1 cellular context compared by ENCODE assay signal in genomic region chr17:57838453-57838852, GRCh38.
A peak's percentile ranks its signal among the peaks of the same experiment; 100 is the strongest.
TF ChIP-seq lines count a peak whose summit lies in the region.

No MANE protein-coding gene starts in this region.

TF ChIP-seq in HepG2, 621 proteins besides CTCF, POLR2A, EP300 and RAD21 (continued from another document and continues in another):
- TF ChIP-seq, protein P1, sequence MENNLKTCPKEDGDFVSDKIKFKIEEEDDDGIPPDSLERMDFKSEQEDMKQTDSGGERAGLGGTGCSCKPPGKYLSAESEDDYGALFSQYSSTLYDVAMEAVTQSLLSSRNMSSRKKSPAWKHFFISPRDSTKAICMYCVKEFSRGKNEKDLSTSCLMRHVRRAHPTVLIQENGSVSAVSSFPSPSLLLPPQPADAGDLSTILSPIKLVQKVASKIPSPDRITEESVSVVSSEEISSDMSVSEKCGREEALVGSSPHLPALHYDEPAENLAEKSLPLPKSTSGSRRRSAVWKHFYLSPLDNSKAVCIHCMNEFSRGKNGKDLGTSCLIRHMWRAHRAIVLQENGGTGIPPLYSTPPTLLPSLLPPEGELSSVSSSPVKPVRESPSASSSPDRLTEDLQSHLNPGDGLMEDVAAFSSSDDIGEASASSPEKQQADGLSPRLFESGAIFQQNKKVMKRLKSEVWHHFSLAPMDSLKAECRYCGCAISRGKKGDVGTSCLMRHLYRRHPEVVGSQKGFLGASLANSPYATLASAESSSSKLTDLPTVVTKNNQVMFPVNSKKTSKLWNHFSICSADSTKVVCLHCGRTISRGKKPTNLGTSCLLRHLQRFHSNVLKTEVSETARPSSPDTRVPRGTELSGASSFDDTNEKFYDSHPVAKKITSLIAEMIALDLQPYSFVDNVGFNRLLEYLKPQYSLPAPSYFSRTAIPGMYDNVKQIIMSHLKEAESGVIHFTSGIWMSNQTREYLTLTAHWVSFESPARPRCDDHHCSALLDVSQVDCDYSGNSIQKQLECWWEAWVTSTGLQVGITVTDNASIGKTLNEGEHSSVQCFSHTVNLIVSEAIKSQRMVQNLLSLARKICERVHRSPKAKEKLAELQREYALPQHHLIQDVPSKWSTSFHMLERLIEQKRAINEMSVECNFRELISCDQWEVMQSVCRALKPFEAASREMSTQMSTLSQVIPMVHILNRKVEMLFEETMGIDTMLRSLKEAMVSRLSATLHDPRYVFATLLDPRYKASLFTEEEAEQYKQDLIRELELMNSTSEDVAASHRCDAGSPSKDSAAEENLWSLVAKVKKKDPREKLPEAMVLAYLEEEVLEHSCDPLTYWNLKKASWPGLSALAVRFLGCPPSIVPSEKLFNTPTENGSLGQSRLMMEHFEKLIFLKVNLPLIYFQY (CRISPR knock-in tag; IDR thresholded peaks at IDR 0.05; ENCODE audit: borderline replicate concordance) = peak; percentile 53; the same call in 1 of the 2 replicates
- TF ChIP-seq NPAS2 (CRISPR knock-in tag; IDR thresholded peaks at IDR 0.05; ENCODE audit: borderline replicate concordance) (no peak), U2AF2 (IDR thresholded peaks at IDR 0.05; ENCODE audit: low read depth, low read length) (no peak), HNRNPLL (IDR thresholded peaks at IDR 0.05; ENCODE audit: low read depth, low read length, poor library complexity, severe bottlenecking) (no peak), ZNF652 (CRISPR knock-in tag; IDR thresholded peaks at IDR 0.05; ENCODE audit: borderline replicate concordance, low read depth) (peak; percentile 29; the same call in 1 of the 2 replicates), ZNF543 (CRISPR knock-in tag; IDR thresholded peaks at IDR 0.05) (peak; percentile 38; the same call in 1 of the 2 replicates), GTF3A (CRISPR knock-in tag; conservative IDR thresholded peaks at IDR 0.05) (no peak), ERF (CRISPR knock-in tag; IDR thresholded peaks at IDR 0.05) (0 out of 2 replicates have a peak, but pooled peaks have one; percentile 78), YEATS2 (CRISPR knock-in tag; IDR thresholded peaks at IDR 0.05; ENCODE audit: borderline replicate concordance) (peak; percentile 51; the same call in 1 of the 2 replicates), HMGA1 (CRISPR knock-in tag; conservative IDR thresholded peaks at IDR 0.05) (no peak), THAP9 (CRISPR knock-in tag; IDR thresholded peaks at IDR 0.05; ENCODE audit: borderline replicate concordance) (no peak), FOXK2 (IDR thresholded peaks at IDR 0.05) (peak; percentile 73; the same call in 1 of the 2 replicates), SIN3A (IDR thresholded peaks at IDR 0.05; ENCODE audit: borderline replicate concordance, low read depth, low read length) (peak; percentile 72; the same call in 1 of the 2 replicates), NCOA5 (CRISPR knock-in tag; IDR thresholded peaks at IDR 0.05) (no peak), RFXANK (CRISPR knock-in tag; IDR thresholded peaks at IDR 0.05) (no peak), PAF1 (CRISPR knock-in tag; IDR thresholded peaks at IDR 0.05) (no peak), CEBPB (IDR thresholded peaks at IDR 0.05; ENCODE audit: borderline replicate concordance, low read depth, low read length) (peak; percentile 98), ZNF205 (CRISPR knock-in tag; IDR thresholded peaks at IDR 0.05) (peak; percentile 60; the same call in 1 of the 2 replicates), MTERF4 (CRISPR knock-in tag; IDR thresholded peaks at IDR 0.05) (no peak), ZMYM3 (CRISPR knock-in tag; IDR thresholded peaks at IDR 0.05) (0 out of 2 replicates have a peak, but pooled peaks have one; percentile 24), ARID4A (CRISPR knock-in tag; IDR thresholded peaks at IDR 0.05; ENCODE audit: borderline replicate concordance) (peak; percentile 81; the same call in 1 of the 2 replicates), NCOR1 (IDR thresholded peaks at IDR 0.05; ENCODE audit: borderline replicate concordance, low read length) (peak; percentile 81; the same call in 1 of the 2 replicates), ATF3 (CRISPR knock-in tag; IDR thresholded peaks at IDR 0.05) (no peak), ONECUT2 (CRISPR knock-in tag; IDR thresholded peaks at IDR 0.05) (no peak), SAP130 (CRISPR knock-in tag; IDR thresholded peaks at IDR 0.05; ENCODE audit: low read depth) (peak; percentile 94), ZNF280D (CRISPR knock-in tag; IDR thresholded peaks at IDR 0.05) (no peak), CBX2 (IDR thresholded peaks at IDR 0.05; ENCODE audit: low read depth, low read length) (no peak), CBX2 (CRISPR knock-in tag; IDR thresholded peaks at IDR 0.05; ENCODE audit: low read depth) (no peak), ZNF431 (CRISPR knock-in tag; IDR thresholded peaks at IDR 0.05; ENCODE audit: borderline replicate concordance, low read depth) (peak; percentile 81; the same call in 1 of the 2 replicates), ZBTB3 (CRISPR knock-in tag; IDR thresholded peaks at IDR 0.05; ENCODE audit: borderline replicate concordance, low read depth) (0 out of 2 replicates have a peak, but pooled peaks have one; percentile 23)
- TF ChIP-seq, protein P2, sequence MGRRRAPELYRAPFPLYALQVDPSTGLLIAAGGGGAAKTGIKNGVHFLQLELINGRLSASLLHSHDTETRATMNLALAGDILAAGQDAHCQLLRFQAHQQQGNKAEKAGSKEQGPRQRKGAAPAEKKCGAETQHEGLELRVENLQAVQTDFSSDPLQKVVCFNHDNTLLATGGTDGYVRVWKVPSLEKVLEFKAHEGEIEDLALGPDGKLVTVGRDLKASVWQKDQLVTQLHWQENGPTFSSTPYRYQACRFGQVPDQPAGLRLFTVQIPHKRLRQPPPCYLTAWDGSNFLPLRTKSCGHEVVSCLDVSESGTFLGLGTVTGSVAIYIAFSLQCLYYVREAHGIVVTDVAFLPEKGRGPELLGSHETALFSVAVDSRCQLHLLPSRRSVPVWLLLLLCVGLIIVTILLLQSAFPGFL (CRISPR knock-in tag; IDR thresholded peaks at IDR 0.05) = no peak
- TF ChIP-seq, protein P3, sequence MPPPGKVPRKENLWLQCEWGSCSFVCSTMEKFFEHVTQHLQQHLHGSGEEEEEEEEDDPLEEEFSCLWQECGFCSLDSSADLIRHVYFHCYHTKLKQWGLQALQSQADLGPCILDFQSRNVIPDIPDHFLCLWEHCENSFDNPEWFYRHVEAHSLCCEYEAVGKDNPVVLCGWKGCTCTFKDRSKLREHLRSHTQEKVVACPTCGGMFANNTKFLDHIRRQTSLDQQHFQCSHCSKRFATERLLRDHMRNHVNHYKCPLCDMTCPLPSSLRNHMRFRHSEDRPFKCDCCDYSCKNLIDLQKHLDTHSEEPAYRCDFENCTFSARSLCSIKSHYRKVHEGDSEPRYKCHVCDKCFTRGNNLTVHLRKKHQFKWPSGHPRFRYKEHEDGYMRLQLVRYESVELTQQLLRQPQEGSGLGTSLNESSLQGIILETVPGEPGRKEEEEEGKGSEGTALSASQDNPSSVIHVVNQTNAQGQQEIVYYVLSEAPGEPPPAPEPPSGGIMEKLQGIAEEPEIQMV (CRISPR knock-in tag; IDR thresholded peaks at IDR 0.05; ENCODE audit: low read depth) = 0 out of 2 replicates have a peak, but pooled peaks have one; percentile 53
- TF ChIP-seq, protein P4, sequence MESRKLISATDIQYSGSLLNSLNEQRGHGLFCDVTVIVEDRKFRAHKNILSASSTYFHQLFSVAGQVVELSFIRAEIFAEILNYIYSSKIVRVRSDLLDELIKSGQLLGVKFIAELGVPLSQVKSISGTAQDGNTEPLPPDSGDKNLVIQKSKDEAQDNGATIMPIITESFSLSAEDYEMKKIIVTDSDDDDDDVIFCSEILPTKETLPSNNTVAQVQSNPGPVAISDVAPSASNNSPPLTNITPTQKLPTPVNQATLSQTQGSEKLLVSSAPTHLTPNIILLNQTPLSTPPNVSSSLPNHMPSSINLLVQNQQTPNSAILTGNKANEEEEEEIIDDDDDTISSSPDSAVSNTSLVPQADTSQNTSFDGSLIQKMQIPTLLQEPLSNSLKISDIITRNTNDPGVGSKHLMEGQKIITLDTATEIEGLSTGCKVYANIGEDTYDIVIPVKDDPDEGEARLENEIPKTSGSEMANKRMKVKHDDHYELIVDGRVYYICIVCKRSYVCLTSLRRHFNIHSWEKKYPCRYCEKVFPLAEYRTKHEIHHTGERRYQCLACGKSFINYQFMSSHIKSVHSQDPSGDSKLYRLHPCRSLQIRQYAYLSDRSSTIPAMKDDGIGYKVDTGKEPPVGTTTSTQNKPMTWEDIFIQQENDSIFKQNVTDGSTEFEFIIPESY (CRISPR knock-in tag; IDR thresholded peaks at IDR 0.05) = peak; percentile 32; the same call in 1 of the 2 replicates
- TF ChIP-seq, protein P5, sequence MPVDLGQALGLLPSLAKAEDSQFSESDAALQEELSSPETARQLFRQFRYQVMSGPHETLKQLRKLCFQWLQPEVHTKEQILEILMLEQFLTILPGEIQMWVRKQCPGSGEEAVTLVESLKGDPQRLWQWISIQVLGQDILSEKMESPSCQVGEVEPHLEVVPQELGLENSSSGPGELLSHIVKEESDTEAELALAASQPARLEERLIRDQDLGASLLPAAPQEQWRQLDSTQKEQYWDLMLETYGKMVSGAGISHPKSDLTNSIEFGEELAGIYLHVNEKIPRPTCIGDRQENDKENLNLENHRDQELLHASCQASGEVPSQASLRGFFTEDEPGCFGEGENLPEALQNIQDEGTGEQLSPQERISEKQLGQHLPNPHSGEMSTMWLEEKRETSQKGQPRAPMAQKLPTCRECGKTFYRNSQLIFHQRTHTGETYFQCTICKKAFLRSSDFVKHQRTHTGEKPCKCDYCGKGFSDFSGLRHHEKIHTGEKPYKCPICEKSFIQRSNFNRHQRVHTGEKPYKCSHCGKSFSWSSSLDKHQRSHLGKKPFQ (CRISPR knock-in tag; IDR thresholded peaks at IDR 0.05; ENCODE audit: insufficient replicate concordance) = no peak
